Comparison of ENCODE assay signal across 8 cellular contexts in genomic region chr1:17119076-17119743, GRCh38. TPM values are rescaled to one million over a fixed set of nuclear protein-coding genes. Genes with fewer than 3 reads are reported as not detected.
DNase-seq lines count a peak whose midpoint lies in the region; ATAC-seq and TF ChIP-seq lines count a peak whose summit lies in the region.

PADI2 (minus strand) TSS chr1:17119451; CDS start chr1:17119371, 80 bp downstream.

- H3K4me3 ChIP-seq in SJCRH30: peak within 1 kb of the TSS; percentile 38
- peak within 1 kb of the TSS in 9 of 10 donors; percentile 5 to 55 (median 41) for H3K4me3 ChIP-seq in heart right ventricle
- peak within 1 kb of the TSS; percentile 42 for H3K4me3 ChIP-seq in upper lobe of right lung

- POLR2A ChIA-PET in activated naive CD8-positive, alpha-beta T cell treated with anti-CD3 and anti-CD28 coated beads, Interleukin-2, amount 10 ng/mL, durations not matched to agents 7 days and 5 days (lab: Charles Lee): interaction anchor here (0.5 kb wide), 1 partner anchor 292 kb away, joined by 4 read pairs; no protein-coding TSS in a partner anchor

- ATAC-seq in HG03520 (IDR thresholded peaks at IDR 0.05; ENCODE audit: unreplicated experiment): peak; percentile 44
- ATAC-seq in activated naive CD8-positive, alpha-beta T cell treated with anti-CD3 and anti-CD28 coated beads, Interleukin-2, amount 10 ng/mL, durations not matched to agents 7 days and 5 days (ENCODE audit: low read depth): peak; percentile 86
- ATAC-seq in heart right ventricle: peak; percentile 69 to 86 (median 76)
- ATAC-seq in upper lobe of right lung: peak; percentile 92
- no peak for ATAC-seq in HG03175 (IDR thresholded peaks at IDR 0.05; ENCODE audit: unreplicated experiment)

- H3K9me3 ChIP-seq in SJCRH30 (replicated peaks) (no peaks in the 10 kb centered on the region), heart right ventricle (no peaks in the 10 kb centered on the region), upper lobe of right lung (no peaks in the 10 kb centered on the region)

- H3K27me3 ChIP-seq in SJCRH30 (no peaks in the 10 kb centered on the region), heart right ventricle (peaks cover 6 to 60% (median 50%) of the 10 kb centered on the region in 7 donors), upper lobe of right lung (peaks cover 37% of the 10 kb centered on the region)

- TF ChIP-seq CTCF in heart right ventricle (IDR thresholded peaks at IDR 0.05): no peak
- TF ChIP-seq CTCF in upper lobe of right lung (IDR thresholded peaks at IDR 0.05): no peak

- peaks cover 59% of the 10 kb centered on the region for H3K27me3 Mint-ChIP-seq in activated naive CD8-positive, alpha-beta T cell treated with anti-CD3 and anti-CD28 coated beads, Interleukin-2, amount 10 ng/mL, durations not matched to agents 7 days and 5 days

- DNase-seq in G401 (ENCODE audit: low spot score): peak; percentile 80
- no peak for DNase-seq in SJCRH30
- peak; percentile 68 for DNase-seq in activated naive CD8-positive, alpha-beta T cell treated with anti-CD3 and anti-CD28 coated beads, Interleukin-2, amount 10 ng/mL, durations not matched to agents 7 days and 5 days
- DNase-seq in heart right ventricle: peak; percentile 51 to 70
- DNase-seq in pons (ENCODE audit: low spot score): peak; percentile 88
- DNase-seq in upper lobe of right lung: peak; percentile 89

- peak within 1 kb of the TSS; percentile 14; the same call in 1 of the 2 replicates for H3K27ac ChIP-seq in SJCRH30
- H3K27ac ChIP-seq in heart right ventricle: peak within 1 kb of the TSS in 1 of 10 donors; percentile 61
- no peak within 1 kb of the TSS for H3K27ac ChIP-seq in upper lobe of right lung

- no peaks in the 10 kb centered on the region for H3K9me3 Mint-ChIP-seq in activated naive CD8-positive, alpha-beta T cell treated with anti-CD3 and anti-CD28 coated beads, Interleukin-2, amount 10 ng/mL, durations not matched to agents 7 days and 5 days

- intact Hi-C loops in heart right ventricle (cut with DNase I) (no loop called here), upper lobe of right lung (cut with DNase I) (no loop called here)

- H3K4me1 ChIP-seq in SJCRH30: peaks cover 68% of the 10 kb centered on the region
- peaks cover 0 to 39% (median 17%) of the 10 kb centered on the region in 9 donors for H3K4me1 ChIP-seq in heart right ventricle
- peaks cover 23% of the 10 kb centered on the region for H3K4me1 ChIP-seq in upper lobe of right lung

- no peaks in the 10 kb centered on the region for H3K36me3 Mint-ChIP-seq in activated naive CD8-positive, alpha-beta T cell treated with anti-CD3 and anti-CD28 coated beads, Interleukin-2, amount 10 ng/mL, durations not matched to agents 7 days and 5 days

- peak within 1 kb of the TSS; percentile 61 for H3K4me3 Mint-ChIP-seq in activated naive CD8-positive, alpha-beta T cell treated with anti-CD3 and anti-CD28 coated beads, Interleukin-2, amount 10 ng/mL, durations not matched to agents 7 days and 5 days

- H3K36me3 ChIP-seq in SJCRH30 (no peaks in the 10 kb centered on the region), heart right ventricle (no peaks in the 10 kb centered on the region), upper lobe of right lung (no peaks in the 10 kb centered on the region)

- in situ Hi-C loops in G401 (cut with HindIII; ENCODE audit: low sequenced_read_pairs): no loop called here

- WGBS in heart right ventricle, 2 donors: 2 to 3% methylated on average over 58 of the region's 58 CpGs

- H3K4me1 Mint-ChIP-seq in activated naive CD8-positive, alpha-beta T cell treated with anti-CD3 and anti-CD28 coated beads, Interleukin-2, amount 10 ng/mL, durations not matched to agents 7 days and 5 days: peaks cover 4% of the 10 kb centered on the region

- no peak within 1 kb of the TSS for H3K27ac Mint-ChIP-seq in activated naive CD8-positive, alpha-beta T cell treated with anti-CD3 and anti-CD28 coated beads, Interleukin-2, amount 10 ng/mL, durations not matched to agents 7 days and 5 days

RNA-seq across cellular contexts. Expression of gene PADI2, which starts in this region (rescaled TPM):
- total RNA-seq in G401 (2014; rRNA removed; shearing (Covaris generic)): 0.10 and 0.62 TPM in 2 replicates
- 4.3 and 4.6 TPM in 2 replicates for total RNA-seq in SJCRH30 (2014; rRNA removed; shearing (Covaris generic))
- under 1 TPM; 0.08 to 0.23 TPM for total RNA-seq in activated naive CD8-positive, alpha-beta T cell treated with anti-CD3 and anti-CD28 coated beads, Interleukin-2, amount 10 ng/mL, durations not matched to agents 7 days and 5 days
- total RNA-seq in heart right ventricle: 1 to 10 TPM in 1 of 10 donors, under 1 TPM in 9; 0.12 to 1.1 (median 0.58) TPM
- polyA plus RNA-seq in heart right ventricle: under 1 TPM; 0.07 TPM
- 20.0 TPM for total RNA-seq in upper lobe of right lung

Comparison
In these comparisons a context has a peak if more than half of its experiments do, and no peak if none do; other contexts are left out.
1. Peak in DNase-seq in G401; RNA of the gene not detected or under 1 TPM.
2. Peak in DNase-seq and ATAC-seq in activated naive CD8-positive, alpha-beta T cell treated with anti-CD3 and anti-CD28 coated beads, Interleukin-2, amount 10 ng/mL, durations not matched to agents 7 days and 5 days; RNA of the gene not detected or under 1 TPM.
3. DNase-seq: peak in heart right ventricle (2 of 2), pons (single experiment) and upper lobe of right lung (single experiment); none in SJCRH30 (0 of 2).
4. Peak in every context shown above with its lines, with median percentiles within 50 percentile points of each other: H3K4me3 ChIP-seq.